7 cellular contexts compared by ENCODE assay signal in the genomic region with DNA sequence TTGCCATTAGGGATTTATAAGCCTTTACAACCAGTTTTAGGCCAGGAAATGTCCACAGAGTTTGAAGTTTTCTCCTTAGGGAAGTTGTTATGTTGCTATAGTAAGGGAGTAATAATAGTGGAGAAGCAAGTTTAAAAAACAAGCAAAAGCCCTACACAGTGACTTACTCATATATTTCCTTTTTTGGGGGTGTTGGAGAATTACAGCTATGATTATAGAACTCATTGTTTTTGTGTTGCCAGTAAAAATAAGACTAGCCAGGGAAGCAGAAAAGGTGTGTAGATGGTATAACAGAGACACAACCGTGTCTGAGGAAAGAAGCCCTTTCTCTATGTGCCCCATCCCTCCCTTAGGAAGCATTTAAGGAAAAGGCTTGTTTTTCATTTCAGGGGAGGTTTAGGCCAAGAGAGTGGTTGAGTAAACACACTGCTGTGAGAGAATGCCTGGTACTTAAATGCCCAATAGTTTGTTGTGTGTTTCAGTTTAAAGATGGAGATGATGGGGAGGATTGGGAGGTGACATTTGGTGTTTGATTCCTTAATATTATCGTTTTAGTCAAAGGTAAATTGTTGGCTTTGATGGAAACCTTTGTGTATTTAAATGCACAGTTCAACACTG. TPM values are rescaled to one million over a fixed set of nuclear protein-coding genes. Genes with fewer than 3 reads are reported as not detected.
A peak's percentile ranks its signal among the peaks of the same experiment; 100 is the strongest.
DNase-seq lines count a peak whose midpoint lies in the region; ATAC-seq, FAIRE-seq and TF ChIP-seq lines count a peak whose summit lies in the region.

No MANE protein-coding gene starts in this region.

- H3K4me3 ChIP-seq in HEK293 (ENCODE audit: low read depth, low read length) (peak overlapping the region; percentile 86), fibroblast of villous mesenchyme (ENCODE audit: low read depth, low read length) (peak overlapping the region; percentile 89), small intestine (ENCODE audit: low read depth in 1 of 2, low read length in 2 of 2) (peak overlapping the region in 1 of 2 donors; percentile 100)

- H3K27ac ChIP-seq in HEK293 (ENCODE audit: extremely low read depth, low read depth, low read length): no peak overlapping the region
- peak overlapping the region; percentile 11 to 55 for H3K27ac ChIP-seq in small intestine (ENCODE audit: low read depth in 1 of 2, low read length in 1 of 2)

- H3K4me3 Mint-ChIP-seq in T-cell: peak overlapping the region; percentile 88 to 89 (median 89)

- WGBS in small intestine, 3 donors: 0 to 11% (median 2%) methylated on average over 2 of the region's 2 CpGs

- no peaks in the 10 kb centered on the region for H3K9me3 Mint-ChIP-seq in T-cell

- DNase-seq in T-cell (no peak), fibroblast of villous mesenchyme (ENCODE audit: low read depth) (peak; percentile 40), small intestine (no peak), NCI-H2081 (lab: John Stamatoyannopoulos, UW) (no peak), dedifferentiated amniotic fluid mesenchymal stem cell (ENCODE audit: extremely low spot score) (no peak)

- peaks cover 23% of the 10 kb centered on the region for H3K4me1 ChIP-seq in HEK293 (ENCODE audit: control insufficient read depth, insufficient read depth, low read length)
- H3K4me1 ChIP-seq in small intestine (ENCODE audit: control insufficient read depth in 2 of 2, insufficient read depth in 1 of 2, low read depth in 1 of 2, low read length in 1 of 2): peaks cover 17 to 24% of the 10 kb centered on the region in 2 donors

- no peaks in the 10 kb centered on the region for H3K27me3 Mint-ChIP-seq in T-cell

- peaks cover 26 to 31% (median 27%) of the 10 kb centered on the region in 3 donors for H3K4me1 Mint-ChIP-seq in T-cell

- no peaks in the 10 kb centered on the region for H3K9me3 ChIP-seq in HEK293 (ENCODE audit: control insufficient read depth, insufficient read depth, low read depth, low read length)
- H3K9me3 ChIP-seq in small intestine (ENCODE audit: control insufficient read depth, low read depth): no peaks in the 10 kb centered on the region

- CTCF ChIA-PET in HEK293 (lab: Yijun Ruan, JAX): no interaction called here
- CTCF ChIA-PET in T-cell (lab: Charles Lee): no interaction called here

- H3K27me3 ChIP-seq in small intestine (ENCODE audit: control insufficient read depth in 2 of 2, insufficient read depth in 2 of 2, low read length in 2 of 2): no peaks in the 10 kb centered on the region

- FAIRE-seq in small intestine (lab: Jason Lieb, UNC): no peak

- peak overlapping the region; percentile 90 to 92 for H3K27ac Mint-ChIP-seq in T-cell

- TF ChIP-seq CTCF in HEK293 (tag by site-specific recombination; IDR thresholded peaks at IDR 0.05) (no peak), fibroblast of villous mesenchyme (IDR thresholded peaks at IDR 0.05; ENCODE audit: insufficient read depth, low read depth, low read length) (no peak)

- no peaks in the 10 kb centered on the region for H3K36me3 ChIP-seq in HEK293 (ENCODE audit: control insufficient read depth in 2 of 2, insufficient read depth in 1 of 2, low read length in 2 of 2)
- no peaks in the 10 kb centered on the region for H3K36me3 ChIP-seq in small intestine (ENCODE audit: control insufficient read depth in 2 of 2, insufficient read depth in 2 of 2, low read length in 2 of 2)

- POLR2A ChIA-PET in HEK293 (lab: Yijun Ruan, JAX) (no interaction called here), T-cell (lab: Charles Lee) (interaction anchor here (1.2 to 1.6 kb wide), 2 partner anchors 8 to 610 kb away, joined by 3 to 5 read pairs; a partner anchor contains a TSS)

- ATAC-seq in T-cell (replicated peaks in 1 of 4) (no peak), HG03520 (IDR thresholded peaks at IDR 0.05; ENCODE audit: unreplicated experiment) (no peak)

- no peaks in the 10 kb centered on the region for H3K36me3 Mint-ChIP-seq in T-cell

TF ChIP-seq in HEK293, 187 proteins besides CTCF, POLR2A, EP300 and RAD21:
- TF ChIP-seq, protein P1, sequence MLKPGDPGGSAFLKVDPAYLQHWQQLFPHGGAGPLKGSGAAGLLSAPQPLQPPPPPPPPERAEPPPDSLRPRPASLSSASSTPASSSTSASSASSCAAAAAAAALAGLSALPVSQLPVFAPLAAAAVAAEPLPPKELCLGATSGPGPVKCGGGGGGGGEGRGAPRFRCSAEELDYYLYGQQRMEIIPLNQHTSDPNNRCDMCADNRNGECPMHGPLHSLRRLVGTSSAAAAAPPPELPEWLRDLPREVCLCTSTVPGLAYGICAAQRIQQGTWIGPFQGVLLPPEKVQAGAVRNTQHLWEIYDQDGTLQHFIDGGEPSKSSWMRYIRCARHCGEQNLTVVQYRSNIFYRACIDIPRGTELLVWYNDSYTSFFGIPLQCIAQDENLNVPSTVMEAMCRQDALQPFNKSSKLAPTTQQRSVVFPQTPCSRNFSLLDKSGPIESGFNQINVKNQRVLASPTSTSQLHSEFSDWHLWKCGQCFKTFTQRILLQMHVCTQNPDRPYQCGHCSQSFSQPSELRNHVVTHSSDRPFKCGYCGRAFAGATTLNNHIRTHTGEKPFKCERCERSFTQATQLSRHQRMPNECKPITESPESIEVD (tag by site-specific recombination; IDR thresholded peaks at IDR 0.05): peak; percentile 8
- no peak for TF ChIP-seq ZBTB7A (tag by site-specific recombination; IDR thresholded peaks at IDR 0.05; ENCODE audit: low read depth)
- TF ChIP-seq ZFHX2 (tag by site-specific recombination; conservative IDR thresholded peaks at IDR 0.05): no peak
- TF ChIP-seq IKZF3 (tag by site-specific recombination; IDR thresholded peaks at IDR 0.05): no peak
- peak; percentile 76 for TF ChIP-seq PRDM1 (tag by site-specific recombination; IDR thresholded peaks at IDR 0.05)
- no peak for TF ChIP-seq ZFP37 (tag by site-specific recombination; IDR thresholded peaks at IDR 0.05)

RNA-seq across cellular contexts. Expression of a gene that starts 2.4 kb away (rescaled TPM):
- total RNA-seq in T-cell (100 to 1,000 TPM; 116 to 157 (median 119) TPM), fibroblast of villous mesenchyme (203 and 288 TPM in 2 replicates)
- 100 to 1,000 TPM; 129 to 165 (median 161) TPM for polyA plus RNA-seq in small intestine

RNA-seq across cellular contexts. Expression of a gene that starts 30.4 kb away (rescaled TPM):
- total RNA-seq in T-cell (not detected), fibroblast of villous mesenchyme (under 0.01 TPM in 1 of 2 replicates, not detected in the other)
- polyA plus RNA-seq in small intestine: under 1 TPM in 1 of 3 donors, not detected in 2; 0.03 TPM
